ENCODE assay signal across 21 cellular contexts in the genomic region with DNA sequence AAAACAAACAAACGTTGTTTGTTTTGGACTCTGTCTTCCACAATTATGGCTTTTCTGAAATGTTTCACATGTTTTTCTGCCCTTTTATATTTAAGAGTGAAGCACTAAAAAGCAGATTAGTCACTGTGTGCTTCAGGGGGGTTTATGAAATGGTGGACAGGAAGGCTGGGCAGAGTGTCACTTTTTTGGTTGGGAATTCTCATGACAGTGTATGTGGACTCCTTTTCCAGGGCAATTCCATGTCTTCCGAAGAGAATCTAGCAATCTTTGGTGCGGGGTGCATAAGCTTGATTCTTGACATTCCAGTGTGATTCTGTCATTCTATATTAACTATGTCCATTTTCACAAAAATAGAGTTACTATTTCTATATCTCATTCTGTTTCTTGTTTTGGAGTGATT.
DNase-seq lines count a peak whose midpoint lies in the region; ATAC-seq, FAIRE-seq and TF ChIP-seq lines count a peak whose summit lies in the region.
"Had no signal": no experiment of that assay in that cellular context is flagged by ENCODE, and none has a peak within 500 bp of the region (broad histone marks: within the 10 kb centered on the region; RNA-seq: fewer than 3 reads in every experiment).

No MANE protein-coding gene starts in this region.

- no peaks in the 10 kb centered on the region for H4K20me1 ChIP-seq in Karpas-422 (ENCODE audit: insufficient read depth, low read depth, low read length)

- H3K4me1 ChIP-seq in A549 (0 out of 3 replicates have a peak, but pooled peaks cover 6% of the 10 kb centered on the region), Karpas-422 (ENCODE audit: low read length) (no peaks in the 10 kb centered on the region)
- no peaks in the 10 kb centered on the region for H3K4me1 ChIP-seq in effector memory CD4-positive, alpha-beta T cell (ENCODE audit: control insufficient read depth, insufficient read depth, low read length, poor library complexity, severe bottlenecking)
- H3K4me1 ChIP-seq: transverse colon had no signal

- H3K27ac ChIP-seq in A549 = no peak overlapping the region
- no peak overlapping the region for H3K27ac ChIP-seq in effector memory CD4-positive, alpha-beta T cell (ENCODE audit: insufficient read depth, low read length, poor library complexity, severe bottlenecking)
- H3K27ac ChIP-seq in Karpas-422 (ENCODE audit: low read length) = no peak overlapping the region
- H3K27ac ChIP-seq: SK-N-MC, transverse colon had no signal

- CTCF ChIA-PET in A549 (lab: Yijun Ruan, JAX) = no interaction called here

- DNase-seq in A549 (ENCODE audit: low read depth in 1 of 2, low spot score in 1 of 2) (no peak), HT1080 (ENCODE audit: low read depth) (peak; percentile 12), choroid plexus epithelial cell (ENCODE audit: low read depth) (peak; percentile 68), lung microvascular endothelial cell (ENCODE audit: low read depth in 2 of 2) (peak; percentile 16 to 19), mucosa of gallbladder (ENCODE audit: low spot score) (no peak), Karpas-422 (no peak)
- DNase-seq in activated CD4-positive, alpha-beta T cell treated with anti-CD3 and anti-CD28 coated beads, Interleukin-2, amount 50 U/mL, for 1 hour = no peak
- no peak for DNase-seq in effector memory CD4-positive, alpha-beta T cell
- DNase-seq: activated CD4-positive, CD25-positive, alpha-beta regulatory T cell treated with anti-CD3 and anti-CD28 coated beads, Interleukin-2, amount 50 U/mL, for 72 hours; activated effector memory CD4-positive, alpha-beta T cell treated with Interleukin-2 at 50 U/mL for 16 hours; amniotic stem cell; CD4-positive, alpha-beta T cell; DND-41; NCI-H2029 treated with DMSO at 0.1 percent for 48 hours; NCI-H524; nephron progenitor cell; stimulated activated CD4-positive, alpha-beta T cell treated with anti-CD3 and anti-CD28 coated beads, Interleukin-15, amount 100 ng/mL, for 24 hours; stimulated activated naive CD4-positive, alpha-beta T cell; transverse colon had no signal

- POLR2A ChIA-PET in A549 (lab: Yijun Ruan, JAX) = no interaction called here

- no peaks in the 10 kb centered on the region for H3K36me3 ChIP-seq in effector memory CD4-positive, alpha-beta T cell (ENCODE audit: control insufficient read depth, insufficient read depth, low read length)
- no peaks in the 10 kb centered on the region for H3K36me3 ChIP-seq in Karpas-422 (ENCODE audit: insufficient read depth, low read length)
- H3K36me3 ChIP-seq: transverse colon had no signal

- H3K9me2 ChIP-seq in Karpas-422 (replicated peaks; ENCODE audit: insufficient read depth, low read length) = no peaks in the 10 kb centered on the region

- H3K27me3 ChIP-seq in effector memory CD4-positive, alpha-beta T cell (replicated peaks; ENCODE audit: control insufficient read depth, insufficient read depth, low read length, poor library complexity, severe bottlenecking) = no peaks in the 10 kb centered on the region
- H3K27me3 ChIP-seq in Karpas-422 (ENCODE audit: low read length) = no peaks in the 10 kb centered on the region
- H3K27me3 ChIP-seq: transverse colon had no signal

- H3K9me3 ChIP-seq in A549 (no peaks in the 10 kb centered on the region), Karpas-422 (ENCODE audit: low read length) (no peaks in the 10 kb centered on the region; the same call in 1 of the 2 replicates)
- H3K9me3 ChIP-seq in effector memory CD4-positive, alpha-beta T cell (ENCODE audit: control insufficient read depth, low read length) = no peaks in the 10 kb centered on the region
- H3K9me3 ChIP-seq: transverse colon had no signal

- FAIRE-seq in A549 (lab: Jason Lieb, UNC) = no peak

- no peak for TF ChIP-seq POLR2A in A549 (IDR thresholded peaks at IDR 0.05; ENCODE audit: low read length)

- H2AFZ ChIP-seq in Karpas-422 (ENCODE audit: low read length) = no peak overlapping the region

- TF ChIP-seq RAD21 in A549 (conservative IDR thresholded peaks at IDR 0.05 in 1 of 2, IDR thresholded peaks at IDR 0.05 in 1 of 2) = no peak

- TF ChIP-seq EP300 in A549 (IDR thresholded peaks at IDR 0.05) = no peak

- TF ChIP-seq CTCF in A549 (IDR thresholded peaks at IDR 0.05) (no peak), choroid plexus epithelial cell (conservative IDR thresholded peaks at IDR 0.05; ENCODE audit: low read depth, low read length) (no peak)

- H3K4me2 ChIP-seq in A549 (0 out of 3 replicates have a peak overlapping the region, but pooled peaks have one; percentile 6), Karpas-422 (ENCODE audit: low read depth, low read length, poor library complexity, severe bottlenecking) (no peak overlapping the region)

- no peak overlapping the region for H3K4me3 ChIP-seq in A549
- no peak overlapping the region for H3K4me3 ChIP-seq in choroid plexus epithelial cell (ENCODE audit: low read depth, low read length)
- H3K4me3 ChIP-seq in effector memory CD4-positive, alpha-beta T cell (ENCODE audit: insufficient read depth, low read depth, low read length, poor library complexity, severe bottlenecking) = no peak overlapping the region
- no peak overlapping the region for H3K4me3 ChIP-seq in Karpas-422 (ENCODE audit: low read length)
- H3K4me3 ChIP-seq: lung, SK-N-MC, transverse colon had no signal

- H3K9ac ChIP-seq in Karpas-422 (ENCODE audit: low read length) = no peak overlapping the region

- WGBS in A549 (ENCODE audit: missing lambda C conversion rate) = 78% methylated on average over 3 of the region's 3 CpGs

- ATAC-seq in A549 = no peak

- no peaks in the 10 kb centered on the region for H3K79me2 ChIP-seq in Karpas-422 (ENCODE audit: low read length)

TF ChIP-seq in A549, 52 proteins besides CTCF, POLR2A, EP300 and RAD21:
- TF ChIP-seq CBX8 (IDR thresholded peaks at IDR 0.05) (no peak), POLR2AphosphoS2 (conservative IDR thresholded peaks at IDR 0.05; ENCODE audit: low read length) (no peak), CHD2 (IDR thresholded peaks at IDR 0.05; ENCODE audit: low read length, partially characterized antibody) (no peak), NPAS2 (CRISPR knock-in tag; IDR thresholded peaks at IDR 0.05; ENCODE audit: borderline replicate concordance) (no peak), ATOH8 (CRISPR knock-in tag; IDR thresholded peaks at IDR 0.05; ENCODE audit: low read depth) (no peak), FOSB (CRISPR knock-in tag; IDR thresholded peaks at IDR 0.05) (no peak), FOXS1 (CRISPR knock-in tag; IDR thresholded peaks at IDR 0.05) (no peak), HOXB13 (CRISPR knock-in tag; IDR thresholded peaks at IDR 0.05; ENCODE audit: low read depth) (no peak), EHMT2 (IDR thresholded peaks at IDR 0.05; ENCODE audit: low read depth) (no peak), MAX (IDR thresholded peaks at IDR 0.05) (no peak), ELK1 (IDR thresholded peaks at IDR 0.05; ENCODE audit: low read depth, low read length) (no peak), BHLHE40 (IDR thresholded peaks at IDR 0.05; ENCODE audit: low read depth, low read length) (no peak), EHF (CRISPR knock-in tag; IDR thresholded peaks at IDR 0.05) (no peak), PHF8 (IDR thresholded peaks at IDR 0.05; ENCODE audit: borderline replicate concordance, low read depth) (no peak), ZNF302 (CRISPR knock-in tag; IDR thresholded peaks at IDR 0.05) (no peak)
- TF ChIP-seq, protein P1, sequence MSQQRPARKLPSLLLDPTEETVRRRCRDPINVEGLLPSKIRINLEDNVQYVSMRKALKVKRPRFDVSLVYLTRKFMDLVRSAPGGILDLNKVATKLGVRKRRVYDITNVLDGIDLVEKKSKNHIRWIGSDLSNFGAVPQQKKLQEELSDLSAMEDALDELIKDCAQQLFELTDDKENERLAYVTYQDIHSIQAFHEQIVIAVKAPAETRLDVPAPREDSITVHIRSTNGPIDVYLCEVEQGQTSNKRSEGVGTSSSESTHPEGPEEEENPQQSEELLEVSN (IDR thresholded peaks at IDR 0.05; ENCODE audit: borderline replicate concordance, low read depth) = no peak

Comparison
In these comparisons a context has a peak if more than half of its experiments do, and no peak if none do; other contexts are left out.
1. DNase-seq: peak in HT1080 (single experiment), choroid plexus epithelial cell (single experiment) and lung microvascular endothelial cell (2 of 2); none in A549 (0 of 2), activated CD4-positive, alpha-beta T cell treated with anti-CD3 and anti-CD28 coated beads, Interleukin-2, amount 50 U/mL, for 1 hour (single experiment), mucosa of gallbladder (single experiment), effector memory CD4-positive, alpha-beta T cell (0 of 3) and Karpas-422 (single experiment).